10 cellular contexts compared by ENCODE assay signal in the genomic region with DNA sequence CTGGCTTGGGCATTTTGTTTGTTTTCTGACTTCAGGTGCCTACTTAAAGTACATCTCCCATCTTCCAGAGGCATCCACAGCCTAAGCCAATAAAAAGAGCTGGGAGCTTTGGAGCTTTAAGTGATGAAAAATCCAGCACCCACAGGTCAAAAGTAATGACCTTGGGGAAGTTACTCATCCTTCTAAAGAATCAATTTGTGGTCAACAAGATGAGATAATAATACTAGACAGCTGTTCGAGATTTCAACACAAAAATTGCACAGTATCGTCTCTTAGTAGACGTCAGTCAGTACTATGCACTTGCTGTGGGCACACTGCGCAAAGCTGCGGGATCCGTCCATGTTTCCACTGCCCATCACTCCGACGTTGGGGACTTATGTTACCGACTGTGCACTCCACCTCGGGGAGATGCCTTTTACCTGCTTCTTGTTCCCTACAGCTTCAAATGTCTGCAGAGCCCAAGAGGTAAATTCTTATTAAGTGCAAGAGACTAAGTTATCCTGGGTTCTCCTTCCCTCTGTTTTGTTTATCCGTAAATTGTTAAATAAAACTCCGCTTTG. TPM values are rescaled to one million over a fixed set of nuclear protein-coding genes. Genes with fewer than 3 reads are reported as not detected.
A peak's percentile ranks its signal among the peaks of the same experiment; 100 is the strongest.
DNase-seq lines count a peak whose midpoint lies in the region; ATAC-seq and TF ChIP-seq lines count a peak whose summit lies in the region.
"Had no signal": no experiment of that assay in that cellular context is flagged by ENCODE, and none has a peak within 500 bp of the region (broad histone marks: within the 10 kb centered on the region; RNA-seq: fewer than 3 reads in every experiment).

No MANE protein-coding gene starts in this region.

- intact Hi-C loops in heart right ventricle (cut with DNase I) (loop anchor here in 4 of 10 donors (10.0 kb wide), 2 partner anchors 112 to 238 kb away; no protein-coding TSS in a partner anchor), Right ventricle myocardium superior (cut with DNase I) (loop anchor here (5.0 kb wide), 1 partner anchor 231 kb away; no protein-coding TSS in a partner anchor), uterus (cut with DNase I; ENCODE audit: low total_unique reads) (loop anchor here (10.0 kb wide), 1 partner anchor 228 kb away; no protein-coding TSS in a partner anchor)

- TF ChIP-seq CTCF in heart right ventricle (IDR thresholded peaks at IDR 0.05) (no peak), uterus (IDR thresholded peaks at IDR 0.05) (no peak)

- H3K36me3 Mint-ChIP-seq in central memory CD8-positive, alpha-beta T cell (ENCODE audit: insufficient read depth), result peaks cover 16% of the 10 kb centered on the region

- H3K9me3 ChIP-seq in heart right ventricle (no peaks in the 10 kb centered on the region), mononuclear cell (ENCODE audit: low read depth, low read length) (no peaks in the 10 kb centered on the region), uterus (no peaks in the 10 kb centered on the region)

- H3K27me3 ChIP-seq in heart right ventricle (peaks cover 0 to 46% (median 16%) of the 10 kb centered on the region in 7 donors), mononuclear cell (ENCODE audit: insufficient read depth, low read length) (peaks cover 53% of the 10 kb centered on the region), uterus (no peaks in the 10 kb centered on the region)

- peaks cover 0 to 16% (median 6%) of the 10 kb centered on the region in 9 donors for H3K4me1 ChIP-seq in heart right ventricle
- peaks cover 33% of the 10 kb centered on the region for H3K4me1 ChIP-seq in mononuclear cell (ENCODE audit: insufficient read depth, low read length)
- no peaks in the 10 kb centered on the region for H3K4me1 ChIP-seq in uterus

- peak overlapping the region; percentile 99 for H3K4me3 Mint-ChIP-seq in central memory CD8-positive, alpha-beta T cell

- peaks cover 59% of the 10 kb centered on the region for H3K4me1 Mint-ChIP-seq in central memory CD8-positive, alpha-beta T cell

- no peak for ATAC-seq in heart right ventricle
- no peak for ATAC-seq in Right ventricle myocardium superior (ENCODE audit: poor library complexity)
- ATAC-seq in central memory CD8-positive, alpha-beta T cell (replicated peaks; ENCODE audit: extremely low read depth, poor library complexity, severe bottlenecking), result no peak
- no peak for ATAC-seq in left lobe of liver

- H3K27ac Mint-ChIP-seq in central memory CD8-positive, alpha-beta T cell (ENCODE audit: low read depth), result peak overlapping the region; percentile 82

- no peak for DNase-seq in heart right ventricle
- DNase-seq in Right ventricle myocardium superior, result no peak
- no peak for DNase-seq in central memory CD8-positive, alpha-beta T cell (ENCODE audit: low spot score in 2 of 2)
- DNase-seq in uterus, result no peak
- DNase-seq in NCI-H345 treated with DMSO at 0.1 percent for 48 hours (lab: John Stamatoyannopoulos, UW; ENCODE audit: unreplicated experiment), result no peak
- DNase-seq in left lobe of liver (ENCODE audit: low spot score), result no peak
- no peak for DNase-seq in Ammon's horn (ENCODE audit: low spot score)
- DNase-seq: amniotic stem cell, DND-41 had no signal

- WGBS in heart right ventricle, 2 donors, result 33 to 38% methylated on average over 12 of the region's 12 CpGs

- H3K36me3 ChIP-seq in heart right ventricle, result no peaks in the 10 kb centered on the region
- no peaks in the 10 kb centered on the region for H3K36me3 ChIP-seq in uterus

- no peaks in the 10 kb centered on the region for H3K9me3 Mint-ChIP-seq in central memory CD8-positive, alpha-beta T cell

- no peak for TF ChIP-seq POLR2A in uterus (IDR thresholded peaks at IDR 0.05)

- peak overlapping the region in 4 of 10 donors; percentile 3 to 75 (median 61) for H3K27ac ChIP-seq in heart right ventricle
- H3K27ac ChIP-seq in uterus, result peak overlapping the region; percentile 76 to 89

- H3K4me3 ChIP-seq in heart right ventricle, result peak overlapping the region in 9 of 10 donors; percentile 52 to 68 (median 61)
- H3K4me3 ChIP-seq in mononuclear cell (ENCODE audit: low read length), result peak overlapping the region; percentile 46
- H3K4me3 ChIP-seq in uterus, result peak overlapping the region; percentile 62 to 77

- peaks cover 9% of the 10 kb centered on the region for H3K27me3 Mint-ChIP-seq in central memory CD8-positive, alpha-beta T cell

RNA-seq across cellular contexts. Expression of a gene that starts 1.2 kb away (rescaled TPM):
- 1 to 10 TPM; 1.0 to 4.9 (median 2.0) TPM for total RNA-seq in heart right ventricle
- polyA plus RNA-seq in heart right ventricle, result 1 to 10 TPM in 1 of 2 donors, under 1 TPM in 1; 0.93 to 1.3 TPM
- total RNA-seq in Right ventricle myocardium superior, result 3.3 TPM
- 2.6 TPM for total RNA-seq in mononuclear cell
- 10 to 100 TPM in 2 of 4 donors, 1 to 10 TPM in 2; 7.8 to 14.6 (median 9.9) TPM for total RNA-seq in uterus
- total RNA-seq in left lobe of liver, result not detected
